Comparison of ENCODE assay signal across 34 cellular contexts in the genomic region with DNA sequence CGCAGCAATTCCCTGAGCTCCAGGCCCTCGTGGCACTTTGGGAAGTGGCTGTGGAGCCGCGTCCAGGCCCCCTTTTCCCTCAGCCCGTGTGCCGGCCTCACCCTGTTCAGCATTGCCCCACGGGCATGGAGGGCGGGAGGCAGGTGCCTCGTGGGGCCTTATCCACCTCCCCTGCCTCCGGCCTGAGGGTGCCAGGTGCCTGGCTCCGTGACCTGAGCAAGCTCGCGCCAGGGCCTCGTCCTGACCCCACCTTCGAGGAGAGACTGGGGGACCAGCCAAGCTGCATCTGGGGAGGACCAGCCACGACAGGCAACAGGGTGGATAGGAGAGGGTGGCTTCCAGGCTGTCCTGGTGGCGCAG. TPM values are rescaled to one million over a fixed set of nuclear protein-coding genes. Genes with fewer than 3 reads are reported as not detected.
"Had no signal": no experiment of that assay in that cellular context is flagged by ENCODE, and none has a peak within 500 bp of the region (broad histone marks: within the 10 kb centered on the region; RNA-seq: fewer than 3 reads in every experiment).

No MANE protein-coding gene starts in this region.

- H3K36me3 ChIP-seq: brain microvascular endothelial cell, gastrocnemius medialis had no signal

- H3K27me3 ChIP-seq: brain microvascular endothelial cell, esophagus muscularis mucosa, foreskin keratinocyte, gastrocnemius medialis, heart left ventricle had no signal

- H3K27ac ChIP-seq: brain microvascular endothelial cell, esophagus muscularis mucosa, foreskin keratinocyte, gastrocnemius medialis, heart left ventricle, WERI-Rb-1 had no signal

- ATAC-seq: activated CD4-positive, CD25-positive, alpha-beta regulatory T cell treated with anti-CD3 and anti-CD28 coated beads, Interleukin-2, amount 50 U/mL, for 24 hours; activated CD8-positive, alpha-beta T cell treated with anti-CD3 and anti-CD28 coated beads for 36 hours; activated T-cell treated with anti-CD3 and anti-CD28 coated beads, Interleukin-2, amount 50 U/mL, for 4 hours; activated T-helper 17 cell treated with anti-CD3 and anti-CD28 coated beads, Interleukin-2, amount 50 U/mL, for 72 hours; effector memory CD8-positive, alpha-beta T cell; foreskin keratinocyte; gastrocnemius medialis; heart left ventricle; T-helper 17 cell had no signal

- H3K9me3 ChIP-seq: esophagus muscularis mucosa, gastrocnemius medialis, heart left ventricle had no signal

- H3K4me3 ChIP-seq: esophagus muscularis mucosa, gastrocnemius medialis, heart left ventricle had no signal

- DNase-seq: activated B cell treated with CpG ODN at 0.5 μM for 24 hours; activated CD4-positive, alpha-beta T cell treated with anti-CD3 and anti-CD28 coated beads for 48 hours; activated CD4-positive, alpha-beta T cell treated with anti-CD3 and anti-CD28 coated beads, Interleukin-2, amount 50 U/mL, for 1 hour; activated CD4-positive, alpha-beta T cell treated with anti-CD3 and anti-CD28 coated beads, Interleukin-2, amount 50 U/mL, for 48 hours; activated CD8-positive, alpha-beta memory T cell treated with anti-CD3 and anti-CD28 coated beads for 24 hours; activated CD8-positive, alpha-beta T cell treated with anti-CD3 and anti-CD28 coated beads for 36 hours; activated effector memory CD4-positive, alpha-beta T cell treated with Interleukin-2 at 50 U/mL for 16 hours; activated gamma-delta T cell treated with Interleukin-2 at 50 U/mL for 16 hours; activated naive CD4-positive, alpha-beta T cell treated with anti-CD3 and anti-CD28 coated beads, Interleukin-2, amount 50 U/mL, for 16 hours; activated naive CD4-positive, alpha-beta T cell treated with Interleukin-2 at 50 U/mL for 16 hours; activated T-cell treated with anti-CD3 and anti-CD28 coated beads, Interleukin-2, amount 50 U/mL, for 4 hours; amniotic stem cell; anterior cingulate cortex; brain microvascular endothelial cell; cortex of kidney; dermis blood vessel endothelial cell; effector CD4-positive, alpha-beta T cell; effector memory CD8-positive, alpha-beta T cell; erythroblast; foreskin keratinocyte; gastrocnemius medialis; glutamatergic neuron; T1000; WERI-Rb-1 had no signal

- H3K4me1 ChIP-seq: foreskin keratinocyte, gastrocnemius medialis had no signal

RNA-seq across cellular contexts. Expression of a gene that starts 27.7 kb away (rescaled TPM):
- total RNA-seq: activated B cell treated with CpG ODN at 0.5 μM for 24 hours; activated CD8-positive, alpha-beta T cell treated with anti-CD3 and anti-CD28 coated beads for 36 hours; activated T-cell treated with anti-CD3 and anti-CD28 coated beads, Interleukin-2, amount 50 U/mL, for 4 hours; activated T-helper 17 cell treated with anti-CD3 and anti-CD28 coated beads, Interleukin-2, amount 50 U/mL, for 72 hours; astrocyte; bronchial epithelial cell; cardiac septum; cerebellum; dermis blood vessel endothelial cell; esophagus muscularis mucosa; foreskin keratinocyte; gastrocnemius medialis; heart left ventricle; T-helper 17 cell had no signal
- polyA plus RNA-seq: adipose tissue, foreskin keratinocyte, heart left ventricle had no signal
